In the genomic region with DNA sequence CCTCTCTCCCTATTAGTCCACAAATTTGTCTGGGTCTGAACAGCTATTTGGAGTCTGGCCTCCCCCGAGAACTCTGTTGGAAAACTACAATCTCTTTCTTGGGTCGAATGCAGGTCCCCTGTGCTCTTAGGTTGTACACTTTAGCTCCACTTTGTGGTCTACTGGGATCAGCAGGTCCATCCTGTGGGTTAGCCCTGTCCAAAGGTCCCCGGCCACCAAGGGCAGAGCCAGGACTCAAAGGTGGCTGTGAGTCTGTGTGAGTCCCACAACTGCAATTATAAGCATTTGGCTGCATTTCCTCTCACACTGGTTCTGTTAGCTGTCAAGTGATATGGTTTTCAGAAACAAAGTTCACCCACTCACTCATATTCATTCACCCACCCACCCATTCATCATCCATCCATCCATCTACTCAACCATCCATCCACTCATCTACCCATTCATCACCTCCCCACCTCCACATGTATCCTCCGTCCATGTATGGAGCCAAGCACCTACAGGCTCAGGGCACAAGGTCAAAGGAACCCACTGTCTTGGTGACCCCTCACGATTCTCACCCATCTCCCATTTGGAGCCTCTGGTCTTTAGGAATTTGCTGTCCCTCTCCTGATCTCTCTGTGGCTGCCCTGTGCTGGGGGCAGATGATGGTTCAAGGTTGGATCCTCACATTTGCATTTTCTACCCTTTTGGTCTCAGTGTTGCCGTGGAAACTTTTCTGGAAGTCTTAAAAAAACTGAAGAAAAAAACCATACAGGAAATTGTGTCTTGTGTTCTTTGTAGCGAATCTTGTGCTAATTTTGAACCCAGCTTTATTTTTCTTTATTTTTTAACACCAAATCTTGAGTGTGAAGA, we compare ENCODE assay signal across 20 cellular contexts. TPM values are rescaled to one million over a fixed set of nuclear protein-coding genes. Genes with fewer than 3 reads are reported as not detected.
DNase-seq lines count a peak whose midpoint lies in the region; ATAC-seq and FAIRE-seq lines count a peak whose summit lies in the region.
"Had no signal": no experiment of that assay in that cellular context is flagged by ENCODE, and none has a peak within 500 bp of the region (broad histone marks: within the 10 kb centered on the region; RNA-seq: fewer than 3 reads in every experiment).

No MANE protein-coding gene starts in this region.

- H3K27ac Mint-ChIP-seq in activated CD4-positive, alpha-beta memory T cell treated with anti-CD3 and anti-CD28 coated beads for 36 hours = peak overlapping the region; percentile 29
- H3K27ac Mint-ChIP-seq in activated CD4-positive, alpha-beta memory T cell treated with anti-CD3 and anti-CD28 coated beads, Interleukin-2, amount 10 ng/mL, durations not matched to agents 7 days and 5 days = no peak overlapping the region
- peak overlapping the region; percentile 67 for H3K27ac Mint-ChIP-seq in activated naive CD8-positive, alpha-beta T cell treated with anti-CD3 and anti-CD28 coated beads, Interleukin-2, amount 10 ng/mL, durations not matched to agents 7 days and 5 days
- H3K27ac Mint-ChIP-seq in stimulated activated memory B cell treated with anti-CD40 and anti-IgM and Interleukin-4, amounts not matched to agents 10 μg/mL and 1 μg/mL and 100 μg/mL, for 72 hours = peak overlapping the region; percentile 87

- CTCF ChIA-PET in activated CD4-positive, alpha-beta memory T cell treated with anti-CD3 and anti-CD28 coated beads for 36 hours (lab: Charles Lee) = interaction anchor here (1.1 to 2.1 kb wide), 3 partner anchors 37 to 124 kb away, joined by 3 to 10 read pairs (median 4); no protein-coding TSS in a partner anchor
- CTCF ChIA-PET in activated CD4-positive, alpha-beta memory T cell treated with anti-CD3 and anti-CD28 coated beads, Interleukin-2, amount 10 ng/mL, durations not matched to agents 7 days and 5 days (lab: Charles Lee) = interaction anchor here (1.2 kb wide), 1 partner anchor 9 kb away, joined by 3 read pairs; no protein-coding TSS in a partner anchor

- no peak for ATAC-seq in activated naive CD8-positive, alpha-beta T cell treated with anti-CD3 and anti-CD28 coated beads, Interleukin-2, amount 10 ng/mL, durations not matched to agents 7 days and 5 days (ENCODE audit: low read depth)
- ATAC-seq in stimulated activated memory B cell treated with anti-CD40 and anti-IgM and Interleukin-4, amounts not matched to agents 10 μg/mL and 1 μg/mL and 100 μg/mL, for 72 hours = no peak
- no peak for ATAC-seq in GM18511 (IDR thresholded peaks at IDR 0.05; ENCODE audit: unreplicated experiment)
- ATAC-seq: HCT116, left ventricle myocardium superior, psoas muscle had no signal

- POLR2A ChIA-PET in activated CD4-positive, alpha-beta memory T cell treated with anti-CD3 and anti-CD28 coated beads for 36 hours (lab: Charles Lee) = interaction anchor here (2.0 kb wide), 1 partner anchor 9 kb away, joined by 7 read pairs; no protein-coding TSS in a partner anchor
- POLR2A ChIA-PET in activated CD4-positive, alpha-beta memory T cell treated with anti-CD3 and anti-CD28 coated beads, Interleukin-2, amount 10 ng/mL, durations not matched to agents 7 days and 5 days (lab: Charles Lee) = interaction anchor here (1.3 kb wide), 1 partner anchor 45 kb away, joined by 5 read pairs; a partner anchor contains a TSS
- POLR2A ChIA-PET in activated naive CD8-positive, alpha-beta T cell treated with anti-CD3 and anti-CD28 coated beads, Interleukin-2, amount 10 ng/mL, durations not matched to agents 7 days and 5 days (lab: Charles Lee) = interaction anchor here (2.7 kb wide), 1 partner anchor 9 kb away, joined by 9 read pairs; no protein-coding TSS in a partner anchor

- no peaks in the 10 kb centered on the region for H3K36me3 Mint-ChIP-seq in activated CD4-positive, alpha-beta memory T cell treated with anti-CD3 and anti-CD28 coated beads for 36 hours
- no peaks in the 10 kb centered on the region for H3K36me3 Mint-ChIP-seq in activated CD4-positive, alpha-beta memory T cell treated with anti-CD3 and anti-CD28 coated beads, Interleukin-2, amount 10 ng/mL, durations not matched to agents 7 days and 5 days (ENCODE audit: low read depth)
- H3K36me3 Mint-ChIP-seq in activated naive CD8-positive, alpha-beta T cell treated with anti-CD3 and anti-CD28 coated beads, Interleukin-2, amount 10 ng/mL, durations not matched to agents 7 days and 5 days = no peaks in the 10 kb centered on the region
- no peaks in the 10 kb centered on the region for H3K36me3 Mint-ChIP-seq in stimulated activated memory B cell treated with anti-CD40 and anti-IgM and Interleukin-4, amounts not matched to agents 10 μg/mL and 1 μg/mL and 100 μg/mL, for 72 hours
- H3K36me3 Mint-ChIP-seq: brain had no signal

- H3K4me3 Mint-ChIP-seq in activated CD4-positive, alpha-beta memory T cell treated with anti-CD3 and anti-CD28 coated beads for 36 hours = no peak overlapping the region
- no peak overlapping the region for H3K4me3 Mint-ChIP-seq in activated CD4-positive, alpha-beta memory T cell treated with anti-CD3 and anti-CD28 coated beads, Interleukin-2, amount 10 ng/mL, durations not matched to agents 7 days and 5 days
- H3K4me3 Mint-ChIP-seq in activated naive CD8-positive, alpha-beta T cell treated with anti-CD3 and anti-CD28 coated beads, Interleukin-2, amount 10 ng/mL, durations not matched to agents 7 days and 5 days = peak overlapping the region; percentile 37
- H3K4me3 Mint-ChIP-seq in stimulated activated memory B cell treated with anti-CD40 and anti-IgM and Interleukin-4, amounts not matched to agents 10 μg/mL and 1 μg/mL and 100 μg/mL, for 72 hours = peak overlapping the region; percentile 82
- H3K4me3 Mint-ChIP-seq: brain had no signal

- no peak for DNase-seq in activated CD4-positive, alpha-beta memory T cell treated with anti-CD3 and anti-CD28 coated beads for 36 hours
- no peak for DNase-seq in activated CD4-positive, alpha-beta memory T cell treated with anti-CD3 and anti-CD28 coated beads, Interleukin-2, amount 10 ng/mL, durations not matched to agents 7 days and 5 days
- no peak for DNase-seq in GM18507 (ENCODE audit: extremely low spot score, insufficient read length, low read depth)
- DNase-seq in activated naive CD8-positive, alpha-beta T cell treated with anti-CD3 and anti-CD28 coated beads, Interleukin-2, amount 10 ng/mL, durations not matched to agents 7 days and 5 days = no peak
- no peak for DNase-seq in NCI-H1105 (lab: John Stamatoyannopoulos, UW)
- DNase-seq in NCI-H1048 (lab: John Stamatoyannopoulos, UW) = no peak
- DNase-seq: activated CD4-positive, alpha-beta T cell treated with anti-CD3 and anti-CD28 coated beads, Interleukin-2, amount 50 U/mL, for 48 hours; activated gamma-delta T cell; foreskin melanocyte; left ventricle myocardium superior; MG63; NCI-H187 treated with DMSO at 0.1 percent for 48 hours; NCI-H446 treated with DMSO at 0.1 percent for 48 hours; psoas muscle; stomach had no signal

- FAIRE-seq in GM18507 (lab: Jason Lieb, UNC) = peak; percentile 74
- FAIRE-seq: TTC549 had no signal

- intact Hi-C loops in activated CD4-positive, alpha-beta memory T cell treated with anti-CD3 and anti-CD28 coated beads for 36 hours (cut with micrococcal nuclease) = no loop called here

- H3K4me1 Mint-ChIP-seq in activated CD4-positive, alpha-beta memory T cell treated with anti-CD3 and anti-CD28 coated beads for 36 hours (ENCODE audit: low read depth) = peaks cover 49% of the 10 kb centered on the region
- peaks cover 13% of the 10 kb centered on the region for H3K4me1 Mint-ChIP-seq in activated CD4-positive, alpha-beta memory T cell treated with anti-CD3 and anti-CD28 coated beads, Interleukin-2, amount 10 ng/mL, durations not matched to agents 7 days and 5 days
- peaks cover 30% of the 10 kb centered on the region for H3K4me1 Mint-ChIP-seq in activated naive CD8-positive, alpha-beta T cell treated with anti-CD3 and anti-CD28 coated beads, Interleukin-2, amount 10 ng/mL, durations not matched to agents 7 days and 5 days
- peaks cover 79% of the 10 kb centered on the region for H3K4me1 Mint-ChIP-seq in stimulated activated memory B cell treated with anti-CD40 and anti-IgM and Interleukin-4, amounts not matched to agents 10 μg/mL and 1 μg/mL and 100 μg/mL, for 72 hours

- H3K9me3 Mint-ChIP-seq in activated CD4-positive, alpha-beta memory T cell treated with anti-CD3 and anti-CD28 coated beads for 36 hours = no peaks in the 10 kb centered on the region
- H3K9me3 Mint-ChIP-seq in activated CD4-positive, alpha-beta memory T cell treated with anti-CD3 and anti-CD28 coated beads, Interleukin-2, amount 10 ng/mL, durations not matched to agents 7 days and 5 days = no peaks in the 10 kb centered on the region
- H3K9me3 Mint-ChIP-seq in activated naive CD8-positive, alpha-beta T cell treated with anti-CD3 and anti-CD28 coated beads, Interleukin-2, amount 10 ng/mL, durations not matched to agents 7 days and 5 days = no peaks in the 10 kb centered on the region
- H3K9me3 Mint-ChIP-seq in stimulated activated memory B cell treated with anti-CD40 and anti-IgM and Interleukin-4, amounts not matched to agents 10 μg/mL and 1 μg/mL and 100 μg/mL, for 72 hours = no peaks in the 10 kb centered on the region

- H3K27me3 Mint-ChIP-seq in activated CD4-positive, alpha-beta memory T cell treated with anti-CD3 and anti-CD28 coated beads for 36 hours = peaks cover 29% of the 10 kb centered on the region
- peaks cover 60% of the 10 kb centered on the region for H3K27me3 Mint-ChIP-seq in activated CD4-positive, alpha-beta memory T cell treated with anti-CD3 and anti-CD28 coated beads, Interleukin-2, amount 10 ng/mL, durations not matched to agents 7 days and 5 days
- no peaks in the 10 kb centered on the region for H3K27me3 Mint-ChIP-seq in activated naive CD8-positive, alpha-beta T cell treated with anti-CD3 and anti-CD28 coated beads, Interleukin-2, amount 10 ng/mL, durations not matched to agents 7 days and 5 days
- H3K27me3 Mint-ChIP-seq in stimulated activated memory B cell treated with anti-CD40 and anti-IgM and Interleukin-4, amounts not matched to agents 10 μg/mL and 1 μg/mL and 100 μg/mL, for 72 hours = no peaks in the 10 kb centered on the region

RNA-seq across cellular contexts. Expression of a gene that starts 45.8 kb away (rescaled TPM):
- 10 to 100 TPM; 41.7 to 43.1 TPM for total RNA-seq in activated CD4-positive, alpha-beta memory T cell treated with anti-CD3 and anti-CD28 coated beads for 36 hours
- total RNA-seq in activated CD4-positive, alpha-beta memory T cell treated with anti-CD3 and anti-CD28 coated beads, Interleukin-2, amount 10 ng/mL, durations not matched to agents 7 days and 5 days = 1 to 10 TPM; 4.8 to 4.9 TPM
- 10 to 100 TPM; 27.8 to 30.8 TPM for total RNA-seq in activated naive CD8-positive, alpha-beta T cell treated with anti-CD3 and anti-CD28 coated beads, Interleukin-2, amount 10 ng/mL, durations not matched to agents 7 days and 5 days

Comparison
In these comparisons a context has a peak if more than half of its experiments do, and no peak if none do; other contexts are left out.
1. RNA of a gene that starts 45.8 kb away (total RNA-seq): 41.7 to 43.1 TPM in activated CD4-positive, alpha-beta memory T cell treated with anti-CD3 and anti-CD28 coated beads for 36 hours and 27.8 to 30.8 TPM in activated naive CD8-positive, alpha-beta T cell treated with anti-CD3 and anti-CD28 coated beads, Interleukin-2, amount 10 ng/mL, durations not matched to agents 7 days and 5 days; 4.8 to 4.9 TPM in activated CD4-positive, alpha-beta memory T cell treated with anti-CD3 and anti-CD28 coated beads, Interleukin-2, amount 10 ng/mL, durations not matched to agents 7 days and 5 days; every median in the first group is over 4 times any median in the second.
2. H3K4me3 Mint-ChIP-seq: peak in activated naive CD8-positive, alpha-beta T cell treated with anti-CD3 and anti-CD28 coated beads, Interleukin-2, amount 10 ng/mL, durations not matched to agents 7 days and 5 days (single experiment) and stimulated activated memory B cell treated with anti-CD40 and anti-IgM and Interleukin-4, amounts not matched to agents 10 μg/mL and 1 μg/mL and 100 μg/mL, for 72 hours (single experiment); none in activated CD4-positive, alpha-beta memory T cell treated with anti-CD3 and anti-CD28 coated beads for 36 hours (single experiment) and activated CD4-positive, alpha-beta memory T cell treated with anti-CD3 and anti-CD28 coated beads, Interleukin-2, amount 10 ng/mL, durations not matched to agents 7 days and 5 days (single experiment).